Comparison of ENCODE assay signal across 1 cellular context in the genomic region with DNA sequence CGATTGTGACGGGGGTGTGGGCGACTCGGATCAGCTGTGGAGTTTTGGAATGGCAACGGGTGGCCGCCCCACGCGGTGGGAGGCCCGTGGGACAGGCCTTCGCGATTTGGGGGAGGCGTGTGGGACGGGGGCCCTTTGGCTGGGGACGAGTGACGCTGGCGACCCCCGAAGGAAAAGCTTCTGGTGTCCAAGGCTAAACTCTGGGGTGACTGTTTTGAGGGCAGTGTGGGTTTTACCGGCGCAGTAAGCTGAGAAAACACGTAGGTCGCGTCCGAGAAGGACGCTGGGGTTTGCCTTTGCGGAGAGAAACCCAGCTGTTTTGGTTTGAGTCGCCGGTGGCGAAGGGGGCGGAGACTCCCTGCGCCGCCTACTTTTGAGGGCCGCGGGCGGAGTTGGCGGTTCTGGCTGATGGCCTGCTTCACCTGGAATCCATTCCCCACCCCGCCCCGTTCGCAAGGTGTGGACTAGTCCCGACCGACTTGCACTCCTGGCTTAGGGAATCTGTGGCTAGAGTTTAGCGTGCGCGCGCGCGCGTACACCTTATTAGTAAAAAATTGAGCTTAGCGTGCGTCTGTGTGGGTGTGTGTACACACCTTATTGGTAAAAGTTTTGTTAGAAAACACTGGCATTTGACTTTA.
TF ChIP-seq lines count a peak whose summit lies in the region.

No MANE protein-coding gene starts in this region.

TF ChIP-seq in HepG2, 621 proteins besides CTCF, POLR2A, EP300 and RAD21 (continued from another document and continues in another):
- TF ChIP-seq, protein P1, sequence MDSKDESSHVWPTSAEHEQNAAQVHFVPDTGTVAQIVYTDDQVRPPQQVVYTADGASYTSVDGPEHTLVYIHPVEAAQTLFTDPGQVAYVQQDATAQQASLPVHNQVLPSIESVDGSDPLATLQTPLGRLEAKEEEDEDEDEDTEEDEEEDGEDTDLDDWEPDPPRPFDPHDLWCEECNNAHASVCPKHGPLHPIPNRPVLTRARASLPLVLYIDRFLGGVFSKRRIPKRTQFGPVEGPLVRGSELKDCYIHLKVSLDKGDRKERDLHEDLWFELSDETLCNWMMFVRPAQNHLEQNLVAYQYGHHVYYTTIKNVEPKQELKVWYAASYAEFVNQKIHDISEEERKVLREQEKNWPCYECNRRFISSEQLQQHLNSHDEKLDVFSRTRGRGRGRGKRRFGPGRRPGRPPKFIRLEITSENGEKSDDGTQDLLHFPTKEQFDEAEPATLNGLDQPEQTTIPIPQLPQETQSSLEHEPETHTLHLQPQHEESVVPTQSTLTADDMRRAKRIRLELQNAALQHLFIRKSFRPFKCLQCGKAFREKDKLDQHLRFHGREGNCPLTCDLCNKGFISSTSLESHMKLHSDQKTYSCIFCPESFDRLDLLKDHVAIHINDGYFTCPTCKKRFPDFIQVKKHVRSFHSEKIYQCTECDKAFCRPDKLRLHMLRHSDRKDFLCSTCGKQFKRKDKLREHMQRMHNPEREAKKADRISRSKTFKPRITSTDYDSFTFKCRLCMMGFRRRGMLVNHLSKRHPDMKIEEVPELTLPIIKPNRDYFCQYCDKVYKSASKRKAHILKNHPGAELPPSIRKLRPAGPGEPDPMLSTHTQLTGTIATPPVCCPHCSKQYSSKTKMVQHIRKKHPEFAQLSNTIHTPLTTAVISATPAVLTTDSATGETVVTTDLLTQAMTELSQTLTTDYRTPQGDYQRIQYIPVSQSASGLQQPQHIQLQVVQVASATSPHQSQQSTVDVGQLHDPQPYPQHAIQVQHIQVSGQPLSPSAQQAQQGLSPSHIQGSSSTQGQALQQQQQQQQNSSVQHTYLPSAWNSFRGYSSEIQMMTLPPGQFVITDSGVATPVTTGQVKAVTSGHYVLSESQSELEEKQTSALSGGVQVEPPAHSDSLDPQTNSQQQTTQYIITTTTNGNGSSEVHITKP (CRISPR knock-in tag; IDR thresholded peaks at IDR 0.05; ENCODE audit: low read depth), result peak; percentile 88
- TF ChIP-seq ZSCAN21 (CRISPR knock-in tag; IDR thresholded peaks at IDR 0.05; ENCODE audit: borderline replicate concordance), result no peak
- TF ChIP-seq ZBTB3 (CRISPR knock-in tag; IDR thresholded peaks at IDR 0.05; ENCODE audit: borderline replicate concordance, low read depth), result peak; percentile 75; the same call in 1 of the 2 replicates
- no peak for TF ChIP-seq ZNF737 (CRISPR knock-in tag; IDR thresholded peaks at IDR 0.05; ENCODE audit: borderline replicate concordance)
- TF ChIP-seq MAF1 (CRISPR knock-in tag; IDR thresholded peaks at IDR 0.05; ENCODE audit: borderline replicate concordance), result 0 out of 2 replicates have a peak, but pooled peaks have one; percentile 83
- TF ChIP-seq, protein P2, sequence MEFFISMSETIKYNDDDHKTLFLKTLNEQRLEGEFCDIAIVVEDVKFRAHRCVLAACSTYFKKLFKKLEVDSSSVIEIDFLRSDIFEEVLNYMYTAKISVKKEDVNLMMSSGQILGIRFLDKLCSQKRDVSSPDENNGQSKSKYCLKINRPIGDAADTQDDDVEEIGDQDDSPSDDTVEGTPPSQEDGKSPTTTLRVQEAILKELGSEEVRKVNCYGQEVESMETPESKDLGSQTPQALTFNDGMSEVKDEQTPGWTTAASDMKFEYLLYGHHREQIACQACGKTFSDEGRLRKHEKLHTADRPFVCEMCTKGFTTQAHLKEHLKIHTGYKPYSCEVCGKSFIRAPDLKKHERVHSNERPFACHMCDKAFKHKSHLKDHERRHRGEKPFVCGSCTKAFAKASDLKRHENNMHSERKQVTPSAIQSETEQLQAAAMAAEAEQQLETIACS (CRISPR knock-in tag; IDR thresholded peaks at IDR 0.05), result peak; percentile 90
- TF ChIP-seq, protein P3, sequence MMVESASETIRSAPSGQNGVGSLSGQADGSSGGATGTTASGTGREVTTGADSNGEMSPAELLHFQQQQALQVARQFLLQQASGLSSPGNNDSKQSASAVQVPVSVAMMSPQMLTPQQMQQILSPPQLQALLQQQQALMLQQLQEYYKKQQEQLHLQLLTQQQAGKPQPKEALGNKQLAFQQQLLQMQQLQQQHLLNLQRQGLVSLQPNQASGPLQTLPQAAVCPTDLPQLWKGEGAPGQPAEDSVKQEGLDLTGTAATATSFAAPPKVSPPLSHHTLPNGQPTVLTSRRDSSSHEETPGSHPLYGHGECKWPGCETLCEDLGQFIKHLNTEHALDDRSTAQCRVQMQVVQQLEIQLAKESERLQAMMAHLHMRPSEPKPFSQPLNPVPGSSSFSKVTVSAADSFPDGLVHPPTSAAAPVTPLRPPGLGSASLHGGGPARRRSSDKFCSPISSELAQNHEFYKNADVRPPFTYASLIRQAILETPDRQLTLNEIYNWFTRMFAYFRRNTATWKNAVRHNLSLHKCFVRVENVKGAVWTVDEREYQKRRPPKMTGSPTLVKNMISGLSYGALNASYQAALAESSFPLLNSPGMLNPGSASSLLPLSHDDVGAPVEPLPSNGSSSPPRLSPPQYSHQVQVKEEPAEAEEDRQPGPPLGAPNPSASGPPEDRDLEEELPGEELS (CRISPR knock-in tag; IDR thresholded peaks at IDR 0.05), result peak; percentile 38; the same call in 1 of the 2 replicates
- TF ChIP-seq, protein P4, sequence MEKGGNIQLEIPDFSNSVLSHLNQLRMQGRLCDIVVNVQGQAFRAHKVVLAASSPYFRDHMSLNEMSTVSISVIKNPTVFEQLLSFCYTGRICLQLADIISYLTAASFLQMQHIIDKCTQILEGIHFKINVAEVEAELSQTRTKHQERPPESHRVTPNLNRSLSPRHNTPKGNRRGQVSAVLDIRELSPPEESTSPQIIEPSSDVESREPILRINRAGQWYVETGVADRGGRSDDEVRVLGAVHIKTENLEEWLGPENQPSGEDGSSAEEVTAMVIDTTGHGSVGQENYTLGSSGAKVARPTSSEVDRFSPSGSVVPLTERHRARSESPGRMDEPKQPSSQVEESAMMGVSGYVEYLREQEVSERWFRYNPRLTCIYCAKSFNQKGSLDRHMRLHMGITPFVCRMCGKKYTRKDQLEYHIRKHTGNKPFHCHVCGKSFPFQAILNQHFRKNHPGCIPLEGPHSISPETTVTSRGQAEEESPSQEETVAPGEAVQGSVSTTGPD (CRISPR knock-in tag; IDR thresholded peaks at IDR 0.05), result peak; percentile 83
- TF ChIP-seq, protein P5, sequence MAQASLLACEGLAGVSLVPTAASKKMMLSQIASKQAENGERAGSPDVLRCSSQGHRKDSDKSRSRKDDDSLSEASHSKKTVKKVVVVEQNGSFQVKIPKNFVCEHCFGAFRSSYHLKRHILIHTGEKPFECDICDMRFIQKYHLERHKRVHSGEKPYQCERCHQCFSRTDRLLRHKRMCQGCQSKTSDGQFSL (CRISPR knock-in tag; IDR thresholded peaks at IDR 0.05), result 0 out of 2 replicates have a peak, but pooled peaks have one; percentile 29
- TF ChIP-seq ZFX (CRISPR knock-in tag; IDR thresholded peaks at IDR 0.05; ENCODE audit: low read depth), result peak; percentile 77
- peak; percentile 52; the same call in 1 of the 2 replicates for TF ChIP-seq ZMYM3 (CRISPR knock-in tag; IDR thresholded peaks at IDR 0.05)
- no peak for TF ChIP-seq HDAC6 (IDR thresholded peaks at IDR 0.05; ENCODE audit: low read depth, low read length)
- TF ChIP-seq, protein P6, sequence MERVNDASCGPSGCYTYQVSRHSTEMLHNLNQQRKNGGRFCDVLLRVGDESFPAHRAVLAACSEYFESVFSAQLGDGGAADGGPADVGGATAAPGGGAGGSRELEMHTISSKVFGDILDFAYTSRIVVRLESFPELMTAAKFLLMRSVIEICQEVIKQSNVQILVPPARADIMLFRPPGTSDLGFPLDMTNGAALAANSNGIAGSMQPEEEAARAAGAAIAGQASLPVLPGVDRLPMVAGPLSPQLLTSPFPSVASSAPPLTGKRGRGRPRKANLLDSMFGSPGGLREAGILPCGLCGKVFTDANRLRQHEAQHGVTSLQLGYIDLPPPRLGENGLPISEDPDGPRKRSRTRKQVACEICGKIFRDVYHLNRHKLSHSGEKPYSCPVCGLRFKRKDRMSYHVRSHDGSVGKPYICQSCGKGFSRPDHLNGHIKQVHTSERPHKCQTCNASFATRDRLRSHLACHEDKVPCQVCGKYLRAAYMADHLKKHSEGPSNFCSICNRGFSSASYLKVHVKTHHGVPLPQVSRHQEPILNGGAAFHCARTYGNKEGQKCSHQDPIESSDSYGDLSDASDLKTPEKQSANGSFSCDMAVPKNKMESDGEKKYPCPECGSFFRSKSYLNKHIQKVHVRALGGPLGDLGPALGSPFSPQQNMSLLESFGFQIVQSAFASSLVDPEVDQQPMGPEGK (CRISPR knock-in tag; IDR thresholded peaks at IDR 0.05), result peak; percentile 39; the same call in 1 of the 2 replicates
- no peak for TF ChIP-seq ZSCAN9 (CRISPR knock-in tag; IDR thresholded peaks at IDR 0.05; ENCODE audit: borderline replicate concordance)
- TF ChIP-seq TEAD3 (CRISPR knock-in tag; optimal IDR thresholded peaks at IDR 0.05; ENCODE audit: borderline replicate concordance), result peak; percentile 84
- TF ChIP-seq ATAD3A (CRISPR knock-in tag; IDR thresholded peaks at IDR 0.05), result no peak
- no peak; the same call in 1 of the 2 replicates for TF ChIP-seq STAT5B (CRISPR knock-in tag; IDR thresholded peaks at IDR 0.05)
- TF ChIP-seq ZNF790 (CRISPR knock-in tag; IDR thresholded peaks at IDR 0.05; ENCODE audit: borderline replicate concordance), result no peak
- TF ChIP-seq NPAS2 (CRISPR knock-in tag; IDR thresholded peaks at IDR 0.05; ENCODE audit: borderline replicate concordance), result no peak
- 0 out of 2 replicates have a peak, but pooled peaks have one; percentile 32 for TF ChIP-seq ZNF383 (CRISPR knock-in tag; IDR thresholded peaks at IDR 0.05; ENCODE audit: borderline replicate concordance)
- TF ChIP-seq RORA (CRISPR knock-in tag; IDR thresholded peaks at IDR 0.05), result no peak
- TF ChIP-seq ZNF441 (CRISPR knock-in tag; IDR thresholded peaks at IDR 0.05; ENCODE audit: borderline replicate concordance), result peak; percentile 97
- no peak for TF ChIP-seq ZNF569 (CRISPR knock-in tag; IDR thresholded peaks at IDR 0.05; ENCODE audit: borderline replicate concordance)
- peak; percentile 61 for TF ChIP-seq POLR2AphosphoS5 (IDR thresholded peaks at IDR 0.05; ENCODE audit: low read depth, low read length)
- TF ChIP-seq KDM2A (CRISPR knock-in tag; IDR thresholded peaks at IDR 0.05; ENCODE audit: borderline replicate concordance, low read depth), result 0 out of 2 replicates have a peak, but pooled peaks have one; percentile 28
- TF ChIP-seq ZNF629 (CRISPR knock-in tag; conservative IDR thresholded peaks at IDR 0.05), result peak; percentile 34; the same call in 1 of the 2 replicates
- peak; percentile 68; the same call in 1 of the 2 replicates for TF ChIP-seq KDM5B (CRISPR knock-in tag; IDR thresholded peaks at IDR 0.05; ENCODE audit: borderline replicate concordance)
- peak; percentile 57; the same call in 1 of the 2 replicates for TF ChIP-seq ZNF558 (CRISPR knock-in tag; IDR thresholded peaks at IDR 0.05; ENCODE audit: borderline replicate concordance)
- TF ChIP-seq, protein P7, sequence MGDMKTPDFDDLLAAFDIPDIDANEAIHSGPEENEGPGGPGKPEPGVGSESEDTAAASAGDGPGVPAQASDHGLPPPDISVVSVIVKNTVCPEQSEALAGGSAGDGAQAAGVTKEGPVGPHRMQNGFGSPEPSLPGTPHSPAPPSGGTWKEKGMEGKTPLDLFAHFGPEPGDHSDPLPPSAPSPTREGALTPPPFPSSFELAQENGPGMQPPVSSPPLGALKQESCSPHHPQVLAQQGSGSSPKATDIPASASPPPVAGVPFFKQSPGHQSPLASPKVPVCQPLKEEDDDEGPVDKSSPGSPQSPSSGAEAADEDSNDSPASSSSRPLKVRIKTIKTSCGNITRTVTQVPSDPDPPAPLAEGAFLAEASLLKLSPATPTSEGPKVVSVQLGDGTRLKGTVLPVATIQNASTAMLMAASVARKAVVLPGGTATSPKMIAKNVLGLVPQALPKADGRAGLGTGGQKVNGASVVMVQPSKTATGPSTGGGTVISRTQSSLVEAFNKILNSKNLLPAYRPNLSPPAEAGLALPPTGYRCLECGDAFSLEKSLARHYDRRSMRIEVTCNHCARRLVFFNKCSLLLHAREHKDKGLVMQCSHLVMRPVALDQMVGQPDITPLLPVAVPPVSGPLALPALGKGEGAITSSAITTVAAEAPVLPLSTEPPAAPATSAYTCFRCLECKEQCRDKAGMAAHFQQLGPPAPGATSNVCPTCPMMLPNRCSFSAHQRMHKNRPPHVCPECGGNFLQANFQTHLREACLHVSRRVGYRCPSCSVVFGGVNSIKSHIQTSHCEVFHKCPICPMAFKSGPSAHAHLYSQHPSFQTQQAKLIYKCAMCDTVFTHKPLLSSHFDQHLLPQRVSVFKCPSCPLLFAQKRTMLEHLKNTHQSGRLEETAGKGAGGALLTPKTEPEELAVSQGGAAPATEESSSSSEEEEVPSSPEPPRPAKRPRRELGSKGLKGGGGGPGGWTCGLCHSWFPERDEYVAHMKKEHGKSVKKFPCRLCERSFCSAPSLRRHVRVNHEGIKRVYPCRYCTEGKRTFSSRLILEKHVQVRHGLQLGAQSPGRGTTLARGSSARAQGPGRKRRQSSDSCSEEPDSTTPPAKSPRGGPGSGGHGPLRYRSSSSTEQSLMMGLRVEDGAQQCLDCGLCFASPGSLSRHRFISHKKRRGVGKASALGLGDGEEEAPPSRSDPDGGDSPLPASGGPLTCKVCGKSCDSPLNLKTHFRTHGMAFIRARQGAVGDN (CRISPR knock-in tag; IDR thresholded peaks at IDR 0.05), result peak; percentile 79
- no peak for TF ChIP-seq ZNF746 (CRISPR knock-in tag; IDR thresholded peaks at IDR 0.05)
- peak; percentile 15 for TF ChIP-seq SRSF1 (optimal IDR thresholded peaks at IDR 0.05; ENCODE audit: low read depth, low read length)
- TF ChIP-seq, protein P8, sequence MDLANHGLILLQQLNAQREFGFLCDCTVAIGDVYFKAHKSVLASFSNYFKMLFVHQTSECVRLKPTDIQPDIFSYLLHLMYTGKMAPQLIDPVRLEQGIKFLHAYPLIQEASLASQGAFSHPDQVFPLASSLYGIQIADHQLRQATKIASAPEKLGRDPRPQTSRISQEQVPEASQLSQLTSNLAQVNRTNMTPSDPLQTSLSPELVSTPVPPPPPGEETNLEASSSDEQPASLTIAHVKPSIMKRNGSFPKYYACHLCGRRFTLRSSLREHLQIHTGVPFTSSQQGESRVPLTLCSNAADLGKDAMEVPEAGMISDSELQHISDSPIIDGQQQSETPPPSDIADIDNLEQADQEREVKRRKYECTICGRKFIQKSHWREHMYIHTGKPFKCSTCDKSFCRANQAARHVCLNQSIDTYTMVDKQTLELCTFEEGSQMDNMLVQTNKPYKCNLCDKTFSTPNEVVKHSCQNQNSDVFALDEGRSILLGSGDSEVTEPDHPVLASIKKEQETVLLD (CRISPR knock-in tag; IDR thresholded peaks at IDR 0.05; ENCODE audit: low read depth), result 0 out of 2 replicates have a peak, but pooled peaks have one; percentile 42
- peak; percentile 4; the same call in 1 of the 2 replicates for TF ChIP-seq FOSL2 (CRISPR knock-in tag; IDR thresholded peaks at IDR 0.05)
- TF ChIP-seq HNRNPL (IDR thresholded peaks at IDR 0.05; ENCODE audit: low read depth, low read length), result 0 out of 2 replicates have a peak, but pooled peaks have one; percentile 8
- TF ChIP-seq ZC3H4 (CRISPR knock-in tag; IDR thresholded peaks at IDR 0.05; ENCODE audit: borderline replicate concordance), result no peak
- TF ChIP-seq ZNF446 (CRISPR knock-in tag; IDR thresholded peaks at IDR 0.05), result no peak
- TF ChIP-seq FOXA1 (IDR thresholded peaks at IDR 0.05), result no peak
- TF ChIP-seq FOXA1 (CRISPR knock-in tag; IDR thresholded peaks at IDR 0.05), result no peak
- TF ChIP-seq HNF4A (CRISPR knock-in tag; IDR thresholded peaks at IDR 0.05), result 0 out of 2 replicates have a peak, but pooled peaks have one; percentile 5
- TF ChIP-seq TCF7L2 (IDR thresholded peaks at IDR 0.05; ENCODE audit: low read depth, low read length), result no peak
- TF ChIP-seq AGO1 (IDR thresholded peaks at IDR 0.05; ENCODE audit: low read depth, low read length, poor library complexity, severe bottlenecking), result peak; percentile 81
- TF ChIP-seq HDAC1 (CRISPR knock-in tag; IDR thresholded peaks at IDR 0.05), result peak; percentile 70
- no peak for TF ChIP-seq FOSL1 (CRISPR knock-in tag; IDR thresholded peaks at IDR 0.05; ENCODE audit: borderline replicate concordance)
